Comparison of ENCODE assay signal across 1 cellular context in the genomic region with DNA sequence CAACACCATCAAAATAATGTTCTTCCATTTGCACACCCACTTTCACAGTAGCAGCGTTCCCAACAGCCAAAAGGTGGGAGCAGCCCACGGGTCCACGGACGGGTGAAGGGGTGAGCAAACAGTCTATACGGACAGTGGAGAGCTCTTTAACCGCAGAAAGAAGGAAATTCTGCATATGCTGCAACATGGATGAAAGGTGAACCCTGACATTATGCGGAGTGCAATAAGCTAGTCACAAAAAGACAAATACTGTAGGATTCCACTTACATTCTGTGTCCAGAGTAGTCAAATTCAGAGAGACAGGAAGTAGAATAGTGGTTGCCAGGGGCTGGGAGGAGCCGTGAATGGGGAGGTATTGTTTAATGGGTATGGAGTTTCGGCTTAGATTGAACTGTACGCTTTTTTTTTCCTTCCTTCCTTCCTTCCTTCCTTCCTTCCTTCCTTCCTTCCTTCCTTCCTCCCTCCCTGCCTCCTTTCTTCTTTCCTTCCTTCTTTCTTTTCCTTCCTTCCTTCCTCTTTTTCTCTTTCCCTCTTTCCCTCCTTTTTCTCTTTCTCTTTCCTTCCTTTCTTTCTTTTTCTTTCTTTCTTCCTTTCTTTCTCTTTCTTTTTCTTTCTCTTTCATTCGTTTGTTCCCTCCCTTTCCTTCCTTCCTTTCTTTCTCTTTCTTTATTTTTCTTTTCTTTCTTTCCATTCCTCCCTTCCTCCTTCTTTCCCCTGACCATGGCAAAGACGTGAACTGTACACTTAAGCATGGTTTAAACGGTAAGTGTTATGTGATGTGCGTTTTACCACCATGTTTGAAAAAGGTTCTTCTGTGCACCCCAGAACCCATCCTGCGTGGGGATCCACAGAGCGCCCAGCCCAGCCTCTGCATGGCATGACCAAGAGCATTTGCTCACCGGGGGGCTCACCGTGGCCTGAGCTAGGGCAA.
A peak's percentile ranks its signal among the peaks of the same experiment; 100 is the strongest.
TF ChIP-seq lines count a peak whose summit lies in the region.

No MANE protein-coding gene starts in this region.

TF ChIP-seq in K562, 482 proteins besides CTCF, POLR2A, EP300 and RAD21 (continued from another document and continues in another):
- TF ChIP-seq, protein P1, sequence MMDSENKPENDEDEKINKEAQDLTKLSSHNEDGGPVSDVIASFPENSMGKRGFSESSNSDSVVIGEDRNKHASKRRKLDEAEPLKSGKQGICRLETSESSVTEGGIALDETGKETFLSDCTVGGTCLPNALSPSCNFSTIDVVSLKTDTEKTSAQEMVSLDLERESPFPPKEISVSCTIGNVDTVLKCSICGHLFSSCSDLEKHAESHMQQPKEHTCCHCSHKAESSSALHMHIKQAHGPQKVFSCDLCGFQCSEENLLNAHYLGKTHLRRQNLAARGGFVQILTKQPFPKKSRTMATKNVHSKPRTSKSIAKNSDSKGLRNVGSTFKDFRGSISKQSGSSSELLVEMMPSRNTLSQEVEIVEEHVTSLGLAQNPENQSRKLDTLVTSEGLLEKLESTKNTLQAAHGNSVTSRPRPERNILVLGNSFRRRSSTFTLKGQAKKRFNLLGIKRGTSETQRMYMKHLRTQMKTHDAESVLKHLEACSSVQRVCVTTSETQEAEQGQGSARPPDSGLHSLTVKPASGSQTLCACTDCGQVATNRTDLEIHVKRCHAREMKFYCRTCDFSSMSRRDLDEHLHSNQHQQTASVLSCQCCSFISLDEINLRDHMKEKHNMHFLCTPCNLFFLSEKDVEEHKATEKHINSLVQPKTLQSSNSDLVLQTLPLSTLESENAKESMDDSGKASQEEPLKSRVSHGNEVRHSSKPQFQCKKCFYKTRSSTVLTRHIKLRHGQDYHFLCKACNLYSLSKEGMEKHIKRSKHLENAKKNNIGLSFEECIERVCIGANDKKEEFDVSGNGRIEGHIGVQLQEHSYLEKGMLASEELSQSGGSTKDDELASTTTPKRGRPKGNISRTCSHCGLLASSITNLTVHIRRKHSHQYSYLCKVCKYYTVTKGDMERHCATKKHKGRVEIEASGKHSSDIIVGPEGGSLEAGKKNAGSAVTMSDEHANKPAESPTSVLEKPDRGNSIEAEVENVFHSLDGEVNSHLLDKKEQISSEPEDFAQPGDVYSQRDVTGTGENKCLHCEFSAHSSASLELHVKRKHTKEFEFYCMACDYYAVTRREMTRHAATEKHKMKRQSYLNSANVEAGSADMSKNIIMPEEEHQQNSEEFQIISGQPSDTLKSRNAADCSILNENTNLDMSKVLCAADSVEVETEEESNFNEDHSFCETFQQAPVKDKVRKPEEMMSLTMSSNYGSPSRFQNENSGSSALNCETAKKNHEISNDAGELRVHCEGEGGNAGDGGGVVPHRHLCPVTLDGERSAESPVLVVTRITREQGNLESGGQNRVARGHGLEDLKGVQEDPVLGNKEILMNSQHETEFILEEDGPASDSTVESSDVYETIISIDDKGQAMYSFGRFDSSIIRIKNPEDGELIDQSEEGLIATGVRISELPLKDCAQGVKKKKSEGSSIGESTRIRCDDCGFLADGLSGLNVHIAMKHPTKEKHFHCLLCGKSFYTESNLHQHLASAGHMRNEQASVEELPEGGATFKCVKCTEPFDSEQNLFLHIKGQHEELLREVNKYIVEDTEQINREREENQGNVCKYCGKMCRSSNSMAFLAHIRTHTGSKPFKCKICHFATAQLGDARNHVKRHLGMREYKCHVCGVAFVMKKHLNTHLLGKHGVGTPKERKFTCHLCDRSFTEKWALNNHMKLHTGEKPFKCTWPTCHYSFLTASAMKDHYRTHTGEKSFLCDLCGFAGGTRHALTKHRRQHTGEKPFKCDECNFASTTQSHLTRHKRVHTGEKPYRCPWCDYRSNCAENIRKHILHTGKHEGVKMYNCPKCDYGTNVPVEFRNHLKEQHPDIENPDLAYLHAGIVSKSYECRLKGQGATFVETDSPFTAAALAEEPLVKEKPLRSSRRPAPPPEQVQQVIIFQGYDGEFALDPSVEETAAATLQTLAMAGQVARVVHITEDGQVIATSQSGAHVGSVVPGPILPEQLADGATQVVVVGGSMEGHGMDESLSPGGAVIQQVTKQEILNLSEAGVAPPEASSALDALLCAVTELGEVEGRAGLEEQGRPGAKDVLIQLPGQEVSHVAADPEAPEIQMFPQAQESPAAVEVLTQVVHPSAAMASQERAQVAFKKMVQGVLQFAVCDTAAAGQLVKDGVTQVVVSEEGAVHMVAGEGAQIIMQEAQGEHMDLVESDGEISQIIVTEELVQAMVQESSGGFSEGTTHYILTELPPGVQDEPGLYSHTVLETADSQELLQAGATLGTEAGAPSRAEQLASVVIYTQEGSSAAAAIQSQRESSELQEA (IDR thresholded peaks at IDR 0.05; ENCODE audit: low read depth): peak; percentile 61; the same call in 1 of the 2 replicates
- TF ChIP-seq ZKSCAN1 (IDR thresholded peaks at IDR 0.05; ENCODE audit: low read depth, low read length): no peak
- no peak for TF ChIP-seq ZBTB17 (CRISPR knock-in tag; IDR thresholded peaks at IDR 0.05)
- TF ChIP-seq ETS2 (tag; IDR thresholded peaks at IDR 0.05; ENCODE audit: borderline replicate concordance, poor library complexity, severe bottlenecking): no peak
- TF ChIP-seq HINFP (tag; conservative IDR thresholded peaks at IDR 0.05; ENCODE audit: low read depth): peak; percentile 79
- TF ChIP-seq, protein P2, sequence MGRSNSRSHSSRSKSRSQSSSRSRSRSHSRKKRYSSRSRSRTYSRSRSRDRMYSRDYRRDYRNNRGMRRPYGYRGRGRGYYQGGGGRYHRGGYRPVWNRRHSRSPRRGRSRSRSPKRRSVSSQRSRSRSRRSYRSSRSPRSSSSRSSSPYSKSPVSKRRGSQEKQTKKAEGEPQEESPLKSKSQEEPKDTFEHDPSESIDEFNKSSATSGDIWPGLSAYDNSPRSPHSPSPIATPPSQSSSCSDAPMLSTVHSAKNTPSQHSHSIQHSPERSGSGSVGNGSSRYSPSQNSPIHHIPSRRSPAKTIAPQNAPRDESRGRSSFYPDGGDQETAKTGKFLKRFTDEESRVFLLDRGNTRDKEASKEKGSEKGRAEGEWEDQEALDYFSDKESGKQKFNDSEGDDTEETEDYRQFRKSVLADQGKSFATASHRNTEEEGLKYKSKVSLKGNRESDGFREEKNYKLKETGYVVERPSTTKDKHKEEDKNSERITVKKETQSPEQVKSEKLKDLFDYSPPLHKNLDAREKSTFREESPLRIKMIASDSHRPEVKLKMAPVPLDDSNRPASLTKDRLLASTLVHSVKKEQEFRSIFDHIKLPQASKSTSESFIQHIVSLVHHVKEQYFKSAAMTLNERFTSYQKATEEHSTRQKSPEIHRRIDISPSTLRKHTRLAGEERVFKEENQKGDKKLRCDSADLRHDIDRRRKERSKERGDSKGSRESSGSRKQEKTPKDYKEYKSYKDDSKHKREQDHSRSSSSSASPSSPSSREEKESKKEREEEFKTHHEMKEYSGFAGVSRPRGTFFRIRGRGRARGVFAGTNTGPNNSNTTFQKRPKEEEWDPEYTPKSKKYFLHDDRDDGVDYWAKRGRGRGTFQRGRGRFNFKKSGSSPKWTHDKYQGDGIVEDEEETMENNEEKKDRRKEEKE (IDR thresholded peaks at IDR 0.05; ENCODE audit: borderline replicate concordance in 1 of 2, control insufficient read depth in 1 of 2, low read depth in 2 of 2, low read length in 1 of 2): peak in 1 of 2 experiments; percentile 51; a peak in 2 of 4 replicates
- TF ChIP-seq, protein P3, sequence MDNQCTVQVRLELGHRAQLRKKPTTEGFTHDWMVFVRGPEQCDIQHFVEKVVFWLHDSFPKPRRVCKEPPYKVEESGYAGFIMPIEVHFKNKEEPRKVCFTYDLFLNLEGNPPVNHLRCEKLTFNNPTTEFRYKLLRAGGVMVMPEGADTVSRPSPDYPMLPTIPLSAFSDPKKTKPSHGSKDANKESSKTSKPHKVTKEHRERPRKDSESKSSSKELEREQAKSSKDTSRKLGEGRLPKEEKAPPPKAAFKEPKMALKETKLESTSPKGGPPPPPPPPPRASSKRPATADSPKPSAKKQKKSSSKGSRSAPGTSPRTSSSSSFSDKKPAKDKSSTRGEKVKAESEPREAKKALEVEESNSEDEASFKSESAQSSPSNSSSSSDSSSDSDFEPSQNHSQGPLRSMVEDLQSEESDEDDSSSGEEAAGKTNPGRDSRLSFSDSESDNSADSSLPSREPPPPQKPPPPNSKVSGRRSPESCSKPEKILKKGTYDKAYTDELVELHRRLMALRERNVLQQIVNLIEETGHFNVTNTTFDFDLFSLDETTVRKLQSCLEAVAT (IDR thresholded peaks at IDR 0.05): peak; percentile 78 to 87
- TF ChIP-seq HSF4 (CRISPR knock-in tag; IDR thresholded peaks at IDR 0.05; ENCODE audit: borderline replicate concordance): no peak
- TF ChIP-seq SP1 (CRISPR knock-in tag; IDR thresholded peaks at IDR 0.05): no peak
- peak; percentile 65 for TF ChIP-seq TOE1 (IDR thresholded peaks at IDR 0.05; ENCODE audit: borderline replicate concordance)
- TF ChIP-seq TOE1 (CRISPR knock-in tag; IDR thresholded peaks at IDR 0.05; ENCODE audit: borderline replicate concordance, low read depth): no peak
- TF ChIP-seq NFXL1 (CRISPR knock-in tag; IDR thresholded peaks at IDR 0.05): no peak
- TF ChIP-seq, protein P4, sequence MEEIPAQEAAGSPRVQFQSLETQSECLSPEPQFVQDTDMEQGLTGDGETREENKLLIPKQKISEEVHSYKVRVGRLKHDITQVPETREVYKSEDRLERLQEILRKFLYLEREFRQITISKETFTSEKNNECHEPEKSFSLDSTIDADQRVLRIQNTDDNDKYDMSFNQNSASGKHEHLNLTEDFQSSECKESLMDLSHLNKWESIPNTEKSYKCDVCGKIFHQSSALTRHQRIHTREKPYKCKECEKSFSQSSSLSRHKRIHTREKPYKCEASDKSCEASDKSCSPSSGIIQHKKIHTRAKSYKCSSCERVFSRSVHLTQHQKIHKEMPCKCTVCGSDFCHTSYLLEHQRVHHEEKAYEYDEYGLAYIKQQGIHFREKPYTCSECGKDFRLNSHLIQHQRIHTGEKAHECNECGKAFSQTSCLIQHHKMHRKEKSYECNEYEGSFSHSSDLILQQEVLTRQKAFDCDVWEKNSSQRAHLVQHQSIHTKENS (CRISPR knock-in tag; IDR thresholded peaks at IDR 0.05): no peak
- TF ChIP-seq, protein P5, sequence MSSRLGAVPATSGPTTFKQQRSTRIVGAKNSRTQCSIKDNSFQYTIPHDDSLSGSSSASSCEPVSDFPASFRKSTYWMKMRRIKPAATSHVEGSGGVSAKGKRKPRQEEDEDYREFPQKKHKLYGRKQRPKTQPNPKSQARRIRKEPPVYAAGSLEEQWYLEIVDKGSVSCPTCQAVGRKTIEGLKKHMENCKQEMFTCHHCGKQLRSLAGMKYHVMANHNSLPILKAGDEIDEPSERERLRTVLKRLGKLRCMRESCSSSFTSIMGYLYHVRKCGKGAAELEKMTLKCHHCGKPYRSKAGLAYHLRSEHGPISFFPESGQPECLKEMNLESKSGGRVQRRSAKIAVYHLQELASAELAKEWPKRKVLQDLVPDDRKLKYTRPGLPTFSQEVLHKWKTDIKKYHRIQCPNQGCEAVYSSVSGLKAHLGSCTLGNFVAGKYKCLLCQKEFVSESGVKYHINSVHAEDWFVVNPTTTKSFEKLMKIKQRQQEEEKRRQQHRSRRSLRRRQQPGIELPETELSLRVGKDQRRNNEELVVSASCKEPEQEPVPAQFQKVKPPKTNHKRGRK (tag; IDR thresholded peaks at IDR 0.05): peak; percentile 100
- peak; percentile 38; the same call in 1 of the 2 replicates for TF ChIP-seq CEBPG (CRISPR knock-in tag; IDR thresholded peaks at IDR 0.05)
- no peak for TF ChIP-seq CEBPG (tag; conservative IDR thresholded peaks at IDR 0.05 in 1 of 2, IDR thresholded peaks at IDR 0.05 in 1 of 2)
- 0 out of 2 replicates have a peak, but pooled peaks have one; percentile 26 for TF ChIP-seq SMARCE1 (IDR thresholded peaks at IDR 0.05)
- TF ChIP-seq ZBED1 (IDR thresholded peaks at IDR 0.05): no peak
- no peak for TF ChIP-seq ZNF583 (CRISPR knock-in tag; IDR thresholded peaks at IDR 0.05)
- no peak for TF ChIP-seq ZNF143 (CRISPR knock-in tag; IDR thresholded peaks at IDR 0.05)
- no peak for TF ChIP-seq CREBBP (IDR thresholded peaks at IDR 0.05; ENCODE audit: low read depth, low read length)
- TF ChIP-seq DNMT1 (IDR thresholded peaks at IDR 0.05): 0 out of 2 replicates have a peak, but pooled peaks have one; percentile 33
- no peak for TF ChIP-seq KHSRP (IDR thresholded peaks at IDR 0.05)
- TF ChIP-seq BRD9 (IDR thresholded peaks at IDR 0.05; ENCODE audit: low read depth, partially characterized antibody): peak; percentile 89
- TF ChIP-seq TFAM (CRISPR knock-in tag; conservative IDR thresholded peaks at IDR 0.05): no peak
- no peak for TF ChIP-seq PHF20 (IDR thresholded peaks at IDR 0.05; ENCODE audit: partially characterized antibody)
- TF ChIP-seq, protein P6, sequence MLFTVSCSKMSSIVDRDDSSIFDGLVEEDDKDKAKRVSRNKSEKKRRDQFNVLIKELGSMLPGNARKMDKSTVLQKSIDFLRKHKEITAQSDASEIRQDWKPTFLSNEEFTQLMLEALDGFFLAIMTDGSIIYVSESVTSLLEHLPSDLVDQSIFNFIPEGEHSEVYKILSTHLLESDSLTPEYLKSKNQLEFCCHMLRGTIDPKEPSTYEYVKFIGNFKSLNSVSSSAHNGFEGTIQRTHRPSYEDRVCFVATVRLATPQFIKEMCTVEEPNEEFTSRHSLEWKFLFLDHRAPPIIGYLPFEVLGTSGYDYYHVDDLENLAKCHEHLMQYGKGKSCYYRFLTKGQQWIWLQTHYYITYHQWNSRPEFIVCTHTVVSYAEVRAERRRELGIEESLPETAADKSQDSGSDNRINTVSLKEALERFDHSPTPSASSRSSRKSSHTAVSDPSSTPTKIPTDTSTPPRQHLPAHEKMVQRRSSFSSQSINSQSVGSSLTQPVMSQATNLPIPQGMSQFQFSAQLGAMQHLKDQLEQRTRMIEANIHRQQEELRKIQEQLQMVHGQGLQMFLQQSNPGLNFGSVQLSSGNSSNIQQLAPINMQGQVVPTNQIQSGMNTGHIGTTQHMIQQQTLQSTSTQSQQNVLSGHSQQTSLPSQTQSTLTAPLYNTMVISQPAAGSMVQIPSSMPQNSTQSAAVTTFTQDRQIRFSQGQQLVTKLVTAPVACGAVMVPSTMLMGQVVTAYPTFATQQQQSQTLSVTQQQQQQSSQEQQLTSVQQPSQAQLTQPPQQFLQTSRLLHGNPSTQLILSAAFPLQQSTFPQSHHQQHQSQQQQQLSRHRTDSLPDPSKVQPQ (CRISPR knock-in tag; IDR thresholded peaks at IDR 0.05; ENCODE audit: borderline replicate concordance): no peak
- peak; percentile 91; the same call in 1 of the 2 replicates for TF ChIP-seq LARP7 (IDR thresholded peaks at IDR 0.05)
- no peak for TF ChIP-seq MAFF (IDR thresholded peaks at IDR 0.05; ENCODE audit: low read length)
- TF ChIP-seq ESRRA (IDR thresholded peaks at IDR 0.05; ENCODE audit: borderline replicate concordance, low read depth): no peak
- no peak; the same call in 1 of the 2 replicates for TF ChIP-seq GABPA (tag; conservative IDR thresholded peaks at IDR 0.05; ENCODE audit: low read depth)
- TF ChIP-seq TARDBP (IDR thresholded peaks at IDR 0.05): no peak
- TF ChIP-seq POU5F1 (IDR thresholded peaks at IDR 0.05; ENCODE audit: borderline replicate concordance, low read depth, low read length, partially characterized antibody): no peak
- no peak for TF ChIP-seq ZNF561 (CRISPR knock-in tag; conservative IDR thresholded peaks at IDR 0.05)
- 0 out of 2 replicates have a peak, but pooled peaks have one; percentile 47 for TF ChIP-seq SMARCA5 (IDR thresholded peaks at IDR 0.05)
